Comparison of ENCODE assay signal across 4 cellular contexts in the genomic region with DNA sequence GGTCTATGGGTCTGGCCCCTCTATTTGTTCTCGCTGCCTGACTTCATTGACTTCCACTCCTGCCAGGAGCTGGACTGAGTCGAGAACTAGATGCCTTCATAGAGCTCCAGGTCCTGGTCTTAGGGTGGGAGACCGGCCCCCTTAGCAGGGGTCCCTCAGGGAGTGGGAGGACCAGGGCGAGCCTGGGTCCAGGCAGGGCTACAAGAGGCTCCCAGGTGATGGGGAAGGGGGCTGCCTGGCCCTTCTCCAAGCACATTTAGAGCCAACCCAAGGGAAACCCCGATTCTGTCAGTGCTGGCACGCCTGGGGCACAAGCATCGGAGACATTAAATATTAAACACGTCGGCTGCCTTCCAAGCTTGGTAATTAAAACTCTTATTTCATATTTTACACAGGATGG.
TF ChIP-seq lines count a peak whose summit lies in the region.

No MANE protein-coding gene starts in this region.

TF ChIP-seq in A549, 52 proteins besides CTCF, POLR2A, EP300 and RAD21:
- TF ChIP-seq KDM5A (IDR thresholded peaks at IDR 0.05), result no peak
- no peak for TF ChIP-seq HDAC2 (IDR thresholded peaks at IDR 0.05)
- no peak for TF ChIP-seq NR3C1 (IDR thresholded peaks at IDR 0.05)
- TF ChIP-seq MAFK (IDR thresholded peaks at IDR 0.05; ENCODE audit: partially characterized antibody), result no peak
- no peak for TF ChIP-seq SMC3 (IDR thresholded peaks at IDR 0.05)
- TF ChIP-seq JUN (IDR thresholded peaks at IDR 0.05), result no peak
- TF ChIP-seq, protein P1, sequence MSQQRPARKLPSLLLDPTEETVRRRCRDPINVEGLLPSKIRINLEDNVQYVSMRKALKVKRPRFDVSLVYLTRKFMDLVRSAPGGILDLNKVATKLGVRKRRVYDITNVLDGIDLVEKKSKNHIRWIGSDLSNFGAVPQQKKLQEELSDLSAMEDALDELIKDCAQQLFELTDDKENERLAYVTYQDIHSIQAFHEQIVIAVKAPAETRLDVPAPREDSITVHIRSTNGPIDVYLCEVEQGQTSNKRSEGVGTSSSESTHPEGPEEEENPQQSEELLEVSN (IDR thresholded peaks at IDR 0.05; ENCODE audit: borderline replicate concordance, low read depth), result no peak
TF ChIP-seq in A549: peak in this region for 0.

TF ChIP-seq in HCT116, 20 proteins besides CTCF, POLR2A, EP300 and RAD21:
- TF ChIP-seq TCF7L2 (IDR thresholded peaks at IDR 0.05; ENCODE audit: borderline replicate concordance, extremely low read depth, insufficient read depth, insufficient read length), result no peak
- TF ChIP-seq SP1 (IDR thresholded peaks at IDR 0.05; ENCODE audit: low read depth), result no peak
- TF ChIP-seq, protein P2, sequence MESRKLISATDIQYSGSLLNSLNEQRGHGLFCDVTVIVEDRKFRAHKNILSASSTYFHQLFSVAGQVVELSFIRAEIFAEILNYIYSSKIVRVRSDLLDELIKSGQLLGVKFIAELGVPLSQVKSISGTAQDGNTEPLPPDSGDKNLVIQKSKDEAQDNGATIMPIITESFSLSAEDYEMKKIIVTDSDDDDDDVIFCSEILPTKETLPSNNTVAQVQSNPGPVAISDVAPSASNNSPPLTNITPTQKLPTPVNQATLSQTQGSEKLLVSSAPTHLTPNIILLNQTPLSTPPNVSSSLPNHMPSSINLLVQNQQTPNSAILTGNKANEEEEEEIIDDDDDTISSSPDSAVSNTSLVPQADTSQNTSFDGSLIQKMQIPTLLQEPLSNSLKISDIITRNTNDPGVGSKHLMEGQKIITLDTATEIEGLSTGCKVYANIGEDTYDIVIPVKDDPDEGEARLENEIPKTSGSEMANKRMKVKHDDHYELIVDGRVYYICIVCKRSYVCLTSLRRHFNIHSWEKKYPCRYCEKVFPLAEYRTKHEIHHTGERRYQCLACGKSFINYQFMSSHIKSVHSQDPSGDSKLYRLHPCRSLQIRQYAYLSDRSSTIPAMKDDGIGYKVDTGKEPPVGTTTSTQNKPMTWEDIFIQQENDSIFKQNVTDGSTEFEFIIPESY (IDR thresholded peaks at IDR 0.05; ENCODE audit: extremely low read depth, insufficient replicate concordance, low read length), result no peak
- no peak for TF ChIP-seq JUND (IDR thresholded peaks at IDR 0.05)
- TF ChIP-seq, protein P3, sequence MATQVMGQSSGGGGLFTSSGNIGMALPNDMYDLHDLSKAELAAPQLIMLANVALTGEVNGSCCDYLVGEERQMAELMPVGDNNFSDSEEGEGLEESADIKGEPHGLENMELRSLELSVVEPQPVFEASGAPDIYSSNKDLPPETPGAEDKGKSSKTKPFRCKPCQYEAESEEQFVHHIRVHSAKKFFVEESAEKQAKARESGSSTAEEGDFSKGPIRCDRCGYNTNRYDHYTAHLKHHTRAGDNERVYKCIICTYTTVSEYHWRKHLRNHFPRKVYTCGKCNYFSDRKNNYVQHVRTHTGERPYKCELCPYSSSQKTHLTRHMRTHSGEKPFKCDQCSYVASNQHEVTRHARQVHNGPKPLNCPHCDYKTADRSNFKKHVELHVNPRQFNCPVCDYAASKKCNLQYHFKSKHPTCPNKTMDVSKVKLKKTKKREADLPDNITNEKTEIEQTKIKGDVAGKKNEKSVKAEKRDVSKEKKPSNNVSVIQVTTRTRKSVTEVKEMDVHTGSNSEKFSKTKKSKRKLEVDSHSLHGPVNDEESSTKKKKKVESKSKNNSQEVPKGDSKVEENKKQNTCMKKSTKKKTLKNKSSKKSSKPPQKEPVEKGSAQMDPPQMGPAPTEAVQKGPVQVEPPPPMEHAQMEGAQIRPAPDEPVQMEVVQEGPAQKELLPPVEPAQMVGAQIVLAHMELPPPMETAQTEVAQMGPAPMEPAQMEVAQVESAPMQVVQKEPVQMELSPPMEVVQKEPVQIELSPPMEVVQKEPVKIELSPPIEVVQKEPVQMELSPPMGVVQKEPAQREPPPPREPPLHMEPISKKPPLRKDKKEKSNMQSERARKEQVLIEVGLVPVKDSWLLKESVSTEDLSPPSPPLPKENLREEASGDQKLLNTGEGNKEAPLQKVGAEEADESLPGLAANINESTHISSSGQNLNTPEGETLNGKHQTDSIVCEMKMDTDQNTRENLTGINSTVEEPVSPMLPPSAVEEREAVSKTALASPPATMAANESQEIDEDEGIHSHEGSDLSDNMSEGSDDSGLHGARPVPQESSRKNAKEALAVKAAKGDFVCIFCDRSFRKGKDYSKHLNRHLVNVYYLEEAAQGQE (IDR thresholded peaks at IDR 0.05; ENCODE audit: low read depth), result no peak
- TF ChIP-seq SRF (IDR thresholded peaks at IDR 0.05; ENCODE audit: low read depth), result no peak
- no peak for TF ChIP-seq SIN3A (IDR thresholded peaks at IDR 0.05; ENCODE audit: low read depth)
- TF ChIP-seq EGR1 (IDR thresholded peaks at IDR 0.05; ENCODE audit: low read depth), result no peak
- TF ChIP-seq EZH2phosphoT487 (IDR thresholded peaks at IDR 0.05; ENCODE audit: borderline replicate concordance), result no peak
- no peak for TF ChIP-seq ZFX (IDR thresholded peaks at IDR 0.05)
- TF ChIP-seq EZH2 (IDR thresholded peaks at IDR 0.05), result no peak
- no peak for TF ChIP-seq POLR2AphosphoS5 (IDR thresholded peaks at IDR 0.05; ENCODE audit: low read depth, low read length)
- no peak for TF ChIP-seq ELF1 (IDR thresholded peaks at IDR 0.05; ENCODE audit: borderline replicate concordance, low read depth)
- TF ChIP-seq, protein P4, sequence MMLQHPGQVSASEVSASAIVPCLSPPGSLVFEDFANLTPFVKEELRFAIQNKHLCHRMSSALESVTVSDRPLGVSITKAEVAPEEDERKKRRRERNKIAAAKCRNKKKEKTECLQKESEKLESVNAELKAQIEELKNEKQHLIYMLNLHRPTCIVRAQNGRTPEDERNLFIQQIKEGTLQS (IDR thresholded peaks at IDR 0.05), result no peak

TF ChIP-seq in WTC11, 78 proteins besides CTCF, POLR2A, EP300 and RAD21:
- TF ChIP-seq, protein P5, sequence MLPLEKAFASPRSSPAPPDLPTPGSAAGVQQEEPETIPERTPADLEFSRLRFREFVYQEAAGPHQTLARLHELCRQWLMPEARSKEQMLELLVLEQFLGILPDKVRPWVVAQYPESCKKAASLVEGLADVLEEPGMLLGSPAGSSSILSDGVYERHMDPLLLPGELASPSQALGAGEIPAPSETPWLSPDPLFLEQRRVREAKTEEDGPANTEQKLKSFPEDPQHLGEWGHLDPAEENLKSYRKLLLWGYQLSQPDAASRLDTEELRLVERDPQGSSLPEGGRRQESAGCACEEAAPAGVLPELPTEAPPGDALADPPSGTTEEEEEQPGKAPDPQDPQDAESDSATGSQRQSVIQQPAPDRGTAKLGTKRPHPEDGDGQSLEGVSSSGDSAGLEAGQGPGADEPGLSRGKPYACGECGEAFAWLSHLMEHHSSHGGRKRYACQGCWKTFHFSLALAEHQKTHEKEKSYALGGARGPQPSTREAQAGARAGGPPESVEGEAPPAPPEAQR (CRISPR knock-in tag; IDR thresholded peaks at IDR 0.05), result no peak

TF ChIP-seq in neural cell, 6 proteins besides CTCF, POLR2A, EP300 and RAD21:
- no peak for TF ChIP-seq TAF1 (IDR thresholded peaks at IDR 0.05; ENCODE audit: low read depth)
- TF ChIP-seq MXI1 (conservative IDR thresholded peaks at IDR 0.05; ENCODE audit: poor library complexity, severe bottlenecking), result no peak
- TF ChIP-seq SMC3 (conservative IDR thresholded peaks at IDR 0.05; ENCODE audit: poor library complexity), result no peak
- TF ChIP-seq POLR2AphosphoS5 (IDR thresholded peaks at IDR 0.05), result no peak
- TF ChIP-seq, protein P3 (IDR thresholded peaks at IDR 0.05; ENCODE audit: borderline replicate concordance), result no peak
- TF ChIP-seq EZH2 (IDR thresholded peaks at IDR 0.05; ENCODE audit: borderline replicate concordance, insufficient read depth, low read length, poor library complexity, severe bottlenecking), result no peak
